10 cellular contexts compared by ENCODE assay signal in genomic region chr10:72738476-72738875, GRCh38. TPM values are rescaled to one million over a fixed set of nuclear protein-coding genes. Genes with fewer than 3 reads are reported as not detected.
A peak's percentile ranks its signal among the peaks of the same experiment; 100 is the strongest.
DNase-seq lines count a peak whose midpoint lies in the region; ATAC-seq and TF ChIP-seq lines count a peak whose summit lies in the region.
"Had no signal": no experiment of that assay in that cellular context is flagged by ENCODE, and none has a peak within 500 bp of the region (broad histone marks: within the 10 kb centered on the region; RNA-seq: fewer than 3 reads in every experiment).

No MANE protein-coding gene starts in this region.

- no peak for ATAC-seq in activated T-cell treated with anti-CD3 and anti-CD28 coated beads, Interleukin-2, amount 50 U/mL, for 72 hours (replicated peaks in 1 of 2)
- no peak for ATAC-seq in GM21619 (IDR thresholded peaks at IDR 0.05; ENCODE audit: unreplicated experiment)
- no peak for ATAC-seq in HG03571 (IDR thresholded peaks at IDR 0.05; ENCODE audit: unreplicated experiment)
- ATAC-seq: effector memory CD8-positive, alpha-beta T cell had no signal

- DNase-seq in NOMO-1 treated with DMSO at 0.1 percent for 48 hours (lab: John Stamatoyannopoulos, UW; ENCODE audit: unreplicated experiment) (peak; percentile 54), fibroblast of peridontal ligament (ENCODE audit: extremely low read depth) (peak; percentile 36), lung microvascular endothelial cell (ENCODE audit: low read depth in 2 of 2) (peak; percentile 58 to 60), transverse colon (no peak)
- DNase-seq in activated T-cell treated with anti-CD3 and anti-CD28 coated beads, Interleukin-2, amount 50 U/mL, for 72 hours = no peak
- DNase-seq: effector memory CD8-positive, alpha-beta T cell; NCI-H82 had no signal

- WGBS in transverse colon (ENCODE audit: low coverage in 1 of 2), 2 donors = 15 to 17% methylated on average over 2 of the region's 2 CpGs

- no peak overlapping the region for H3K4me3 ChIP-seq in transverse colon

- H3K27ac ChIP-seq in transverse colon = peak overlapping the region; percentile 28 to 60 (median 39)

- no peak overlapping the region for H3K27ac Mint-ChIP-seq in activated T-cell treated with anti-CD3 and anti-CD28 coated beads, Interleukin-2, amount 50 U/mL, for 72 hours
- H3K27ac Mint-ChIP-seq: activated naive CD4-positive, alpha-beta T cell treated with anti-CD3 and anti-CD28 coated beads, Interleukin-2, amount 50 U/mL, for 24 hours had no signal

- no peaks in the 10 kb centered on the region for H3K9me3 Mint-ChIP-seq in activated T-cell treated with anti-CD3 and anti-CD28 coated beads, Interleukin-2, amount 50 U/mL, for 72 hours
- H3K9me3 Mint-ChIP-seq: activated naive CD4-positive, alpha-beta T cell treated with anti-CD3 and anti-CD28 coated beads, Interleukin-2, amount 50 U/mL, for 24 hours; effector memory CD8-positive, alpha-beta T cell had no signal

- no peaks in the 10 kb centered on the region for H3K36me3 Mint-ChIP-seq in activated T-cell treated with anti-CD3 and anti-CD28 coated beads, Interleukin-2, amount 50 U/mL, for 72 hours (ENCODE audit: insufficient read depth in 2 of 2)

- H3K4me1 Mint-ChIP-seq in activated T-cell treated with anti-CD3 and anti-CD28 coated beads, Interleukin-2, amount 50 U/mL, for 72 hours (ENCODE audit: low read depth) = peaks cover 9% of the 10 kb centered on the region

- H3K27me3 Mint-ChIP-seq in activated T-cell treated with anti-CD3 and anti-CD28 coated beads, Interleukin-2, amount 50 U/mL, for 72 hours (ENCODE audit: low read depth) = no peaks in the 10 kb centered on the region
- H3K27me3 Mint-ChIP-seq: activated naive CD4-positive, alpha-beta T cell treated with anti-CD3 and anti-CD28 coated beads, Interleukin-2, amount 50 U/mL, for 24 hours; effector memory CD8-positive, alpha-beta T cell had no signal

- H3K9me3 ChIP-seq in transverse colon = no peaks in the 10 kb centered on the region

- H3K4me3 Mint-ChIP-seq in activated T-cell treated with anti-CD3 and anti-CD28 coated beads, Interleukin-2, amount 50 U/mL, for 72 hours = no peak overlapping the region
- H3K4me3 Mint-ChIP-seq: activated naive CD4-positive, alpha-beta T cell treated with anti-CD3 and anti-CD28 coated beads, Interleukin-2, amount 50 U/mL, for 24 hours; effector memory CD8-positive, alpha-beta T cell had no signal

- no peak for TF ChIP-seq CTCF in transverse colon (IDR thresholded peaks at IDR 0.05)

- H3K36me3 ChIP-seq in transverse colon = no peaks in the 10 kb centered on the region

- intact Hi-C loops in transverse colon (cut with DNase I; ENCODE audit: low total_unique reads) = no loop called here

- no peak for TF ChIP-seq EP300 in transverse colon (IDR thresholded peaks at IDR 0.05; ENCODE audit: low read depth)

- peaks cover 14 to 56% (median 38%) of the 10 kb centered on the region in 4 donors for H3K4me1 ChIP-seq in transverse colon

- TF ChIP-seq POLR2A in transverse colon (IDR thresholded peaks at IDR 0.05) = no peak

- no peaks in the 10 kb centered on the region for H3K27me3 ChIP-seq in transverse colon

- in situ Hi-C loops in transverse colon (cut with MboI; ENCODE audit: low pct_ligation_motif_present in 1 of 4, low pct_unique_long_range_greater_than_20kb in 1 of 4, low sequenced_read_pairs in 3 of 4) = no loop called here

RNA-seq across cellular contexts. Expression of gene MCU, which starts 46.5 kb away (rescaled TPM):
- 22.0 and 30.3 TPM in 2 replicates for total RNA-seq in lung microvascular endothelial cell
- total RNA-seq in transverse colon = 10 to 100 TPM; 25.1 to 82.4 (median 65.1) TPM
- 10 to 100 TPM; 16.3 to 18.9 TPM for total RNA-seq in activated T-cell treated with anti-CD3 and anti-CD28 coated beads, Interleukin-2, amount 50 U/mL, for 72 hours

Comparison
In these comparisons a context has a peak if more than half of its experiments do, and no peak if none do; other contexts are left out.
1. DNase-seq: peak in NOMO-1 treated with DMSO at 0.1 percent for 48 hours (single experiment), fibroblast of peridontal ligament (single experiment) and lung microvascular endothelial cell (2 of 2); none in transverse colon (single experiment) and activated T-cell treated with anti-CD3 and anti-CD28 coated beads, Interleukin-2, amount 50 U/mL, for 72 hours (0 of 2).